ENCODE assay signal across 1 cellular context in the genomic region with DNA sequence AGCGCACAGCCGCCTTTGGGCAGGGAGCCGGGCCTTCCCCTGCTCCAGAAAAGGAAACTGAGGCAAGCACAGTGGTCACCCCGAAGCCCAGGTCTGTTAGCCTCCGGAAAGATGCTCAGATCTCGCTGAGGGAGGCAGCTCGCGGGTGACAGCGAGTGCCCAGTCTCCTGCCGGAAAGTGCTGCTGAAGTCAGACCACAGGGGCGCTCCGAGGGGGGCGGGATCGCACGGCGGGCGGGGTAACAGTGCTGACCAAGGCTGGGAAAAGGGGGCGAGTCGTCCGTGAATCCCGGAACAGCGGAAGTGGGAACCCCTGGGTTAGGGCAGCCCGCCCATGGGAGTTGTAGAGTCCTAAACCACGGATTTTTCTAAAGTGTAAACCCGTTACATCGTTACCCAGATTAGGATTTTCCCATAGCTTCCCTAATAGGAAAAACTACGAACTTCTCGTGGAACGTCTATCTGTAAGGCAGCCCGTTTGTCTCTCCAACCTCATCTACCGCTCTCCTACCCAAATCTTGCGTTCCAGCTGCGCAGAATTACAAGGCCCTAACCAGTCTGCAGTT.
TF ChIP-seq lines count a peak whose summit lies in the region.

No MANE protein-coding gene starts in this region.

TF ChIP-seq in HepG2, 621 proteins besides CTCF, POLR2A, EP300 and RAD21 (continued from another document and continues in another):
- TF ChIP-seq HIVEP1 (CRISPR knock-in tag; IDR thresholded peaks at IDR 0.05) (0 out of 2 replicates have a peak, but pooled peaks have one; percentile 2), MXI1 (IDR thresholded peaks at IDR 0.05; ENCODE audit: borderline replicate concordance, low read depth, low read length) (no peak; the same call in 2 of the 3 replicates), PHB2 (IDR thresholded peaks at IDR 0.05; ENCODE audit: partially characterized antibody) (no peak), AGO2 (optimal IDR thresholded peaks at IDR 0.05; ENCODE audit: low read depth, low read length) (no peak), ZNF160 (CRISPR knock-in tag; IDR thresholded peaks at IDR 0.05) (no peak), ZNF44 (CRISPR knock-in tag; IDR thresholded peaks at IDR 0.05) (no peak), ASH2L (IDR thresholded peaks at IDR 0.05; ENCODE audit: insufficient read length, low read depth, low read length) (peak; percentile 83), RARA (CRISPR knock-in tag; IDR thresholded peaks at IDR 0.05) (no peak), ZNF230 (CRISPR knock-in tag; IDR thresholded peaks at IDR 0.05) (no peak), ZSCAN25 (CRISPR knock-in tag; IDR thresholded peaks at IDR 0.05) (0 out of 2 replicates have a peak, but pooled peaks have one; percentile 23), RBFOX2 (IDR thresholded peaks at IDR 0.05; ENCODE audit: low read depth, low read length) (no peak), MAFF (IDR thresholded peaks at IDR 0.05; ENCODE audit: low read depth, low read length) (no peak), ZNF776 (CRISPR knock-in tag; IDR thresholded peaks at IDR 0.05) (no peak), KLF6 (CRISPR knock-in tag; IDR thresholded peaks at IDR 0.05) (no peak), ZFX (CRISPR knock-in tag; IDR thresholded peaks at IDR 0.05; ENCODE audit: low read depth) (peak; percentile 49), AGO1 (IDR thresholded peaks at IDR 0.05; ENCODE audit: low read depth, low read length, poor library complexity, severe bottlenecking) (peak; percentile 11), ZNF383 (CRISPR knock-in tag; IDR thresholded peaks at IDR 0.05; ENCODE audit: borderline replicate concordance) (no peak), POLR2G (IDR thresholded peaks at IDR 0.05; ENCODE audit: low read depth, low read length) (no peak), TCF12 (IDR thresholded peaks at IDR 0.05) (no peak), TCF12 (CRISPR knock-in tag; IDR thresholded peaks at IDR 0.05) (no peak), CHD4 (IDR thresholded peaks at IDR 0.05; ENCODE audit: borderline replicate concordance, low read length) (no peak), IKZF1 (IDR thresholded peaks at IDR 0.05) (no peak), PTBP1 (IDR thresholded peaks at IDR 0.05; ENCODE audit: low read depth, low read length, poor library complexity, severe bottlenecking) (no peak), HOXA9 (CRISPR knock-in tag; IDR thresholded peaks at IDR 0.05; ENCODE audit: borderline replicate concordance) (no peak), NAIF1 (CRISPR knock-in tag; IDR thresholded peaks at IDR 0.05; ENCODE audit: borderline replicate concordance) (no peak), FOSL1 (CRISPR knock-in tag; IDR thresholded peaks at IDR 0.05; ENCODE audit: borderline replicate concordance) (no peak), MAF1 (CRISPR knock-in tag; IDR thresholded peaks at IDR 0.05; ENCODE audit: borderline replicate concordance) (no peak), RORA (CRISPR knock-in tag; IDR thresholded peaks at IDR 0.05) (no peak), ZNF570 (CRISPR knock-in tag; IDR thresholded peaks at IDR 0.05; ENCODE audit: borderline replicate concordance) (no peak), ZNF10 (CRISPR knock-in tag; IDR thresholded peaks at IDR 0.05; ENCODE audit: borderline replicate concordance, low read depth) (no peak), SMC3 (IDR thresholded peaks at IDR 0.05; ENCODE audit: low read length) (no peak), ZNF614 (CRISPR knock-in tag; IDR thresholded peaks at IDR 0.05; ENCODE audit: borderline replicate concordance) (no peak), ZNF333 (CRISPR knock-in tag; IDR thresholded peaks at IDR 0.05; ENCODE audit: borderline replicate concordance) (no peak), ZNF782 (CRISPR knock-in tag; IDR thresholded peaks at IDR 0.05; ENCODE audit: borderline replicate concordance) (no peak), KDM4B (CRISPR knock-in tag; IDR thresholded peaks at IDR 0.05) (no peak), ZNF567 (CRISPR knock-in tag; IDR thresholded peaks at IDR 0.05; ENCODE audit: borderline replicate concordance) (0 out of 2 replicates have a peak, but pooled peaks have one; percentile 11)
- TF ChIP-seq, protein P1, sequence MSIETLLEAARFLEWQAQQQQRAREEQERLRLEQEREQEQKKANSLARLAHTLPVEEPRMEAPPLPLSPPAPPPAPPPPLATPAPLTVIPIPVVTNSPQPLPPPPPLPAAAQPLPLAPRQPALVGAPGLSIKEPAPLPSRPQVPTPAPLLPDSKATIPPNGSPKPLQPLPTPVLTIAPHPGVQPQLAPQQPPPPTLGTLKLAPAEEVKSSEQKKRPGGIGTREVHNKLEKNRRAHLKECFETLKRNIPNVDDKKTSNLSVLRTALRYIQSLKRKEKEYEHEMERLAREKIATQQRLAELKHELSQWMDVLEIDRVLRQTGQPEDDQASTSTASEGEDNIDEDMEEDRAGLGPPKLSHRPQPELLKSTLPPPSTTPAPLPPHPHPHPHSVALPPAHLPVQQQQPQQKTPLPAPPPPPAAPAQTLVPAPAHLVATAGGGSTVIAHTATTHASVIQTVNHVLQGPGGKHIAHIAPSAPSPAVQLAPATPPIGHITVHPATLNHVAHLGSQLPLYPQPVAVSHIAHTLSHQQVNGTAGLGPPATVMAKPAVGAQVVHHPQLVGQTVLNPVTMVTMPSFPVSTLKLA (IDR thresholded peaks at IDR 0.05): no peak
- TF ChIP-seq, protein P2, sequence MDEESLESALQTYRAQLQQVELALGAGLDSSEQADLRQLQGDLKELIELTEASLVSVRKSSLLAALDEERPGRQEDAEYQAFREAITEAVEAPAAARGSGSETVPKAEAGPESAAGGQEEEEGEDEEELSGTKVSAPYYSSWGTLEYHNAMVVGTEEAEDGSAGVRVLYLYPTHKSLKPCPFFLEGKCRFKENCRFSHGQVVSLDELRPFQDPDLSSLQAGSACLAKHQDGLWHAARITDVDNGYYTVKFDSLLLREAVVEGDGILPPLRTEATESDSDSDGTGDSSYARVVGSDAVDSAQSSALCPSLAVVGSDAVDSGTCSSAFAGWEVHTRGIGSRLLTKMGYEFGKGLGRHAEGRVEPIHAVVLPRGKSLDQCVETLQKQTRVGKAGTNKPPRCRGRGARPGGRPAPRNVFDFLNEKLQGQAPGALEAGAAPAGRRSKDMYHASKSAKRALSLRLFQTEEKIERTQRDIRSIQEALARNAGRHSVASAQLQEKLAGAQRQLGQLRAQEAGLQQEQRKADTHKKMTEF (CRISPR knock-in tag; IDR thresholded peaks at IDR 0.05): no peak
- TF ChIP-seq, protein P3, sequence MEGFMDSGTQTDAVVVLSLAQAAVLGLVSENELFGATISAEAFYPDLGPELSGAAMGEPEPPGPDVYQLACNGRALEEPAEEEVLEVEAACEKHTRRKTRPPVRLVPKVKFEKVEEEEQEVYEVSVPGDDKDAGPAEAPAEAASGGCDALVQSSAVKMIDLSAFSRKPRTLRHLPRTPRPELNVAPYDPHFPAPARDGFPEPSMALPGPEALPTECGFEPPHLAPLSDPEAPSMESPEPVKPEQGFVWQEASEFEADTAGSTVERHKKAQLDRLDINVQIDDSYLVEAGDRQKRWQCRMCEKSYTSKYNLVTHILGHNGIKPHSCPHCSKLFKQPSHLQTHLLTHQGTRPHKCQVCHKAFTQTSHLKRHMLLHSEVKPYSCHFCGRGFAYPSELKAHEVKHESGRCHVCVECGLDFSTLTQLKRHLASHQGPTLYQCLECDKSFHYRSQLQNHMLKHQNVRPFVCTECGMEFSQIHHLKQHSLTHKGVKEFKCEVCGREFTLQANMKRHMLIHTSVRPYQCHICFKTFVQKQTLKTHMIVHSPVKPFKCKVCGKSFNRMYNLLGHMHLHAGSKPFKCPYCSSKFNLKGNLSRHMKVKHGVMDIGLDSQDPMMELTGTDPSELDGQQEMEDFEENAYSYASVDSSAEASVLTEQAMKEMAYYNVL (CRISPR knock-in tag; IDR thresholded peaks at IDR 0.05; ENCODE audit: borderline replicate concordance): no peak
- TF ChIP-seq, protein P4, sequence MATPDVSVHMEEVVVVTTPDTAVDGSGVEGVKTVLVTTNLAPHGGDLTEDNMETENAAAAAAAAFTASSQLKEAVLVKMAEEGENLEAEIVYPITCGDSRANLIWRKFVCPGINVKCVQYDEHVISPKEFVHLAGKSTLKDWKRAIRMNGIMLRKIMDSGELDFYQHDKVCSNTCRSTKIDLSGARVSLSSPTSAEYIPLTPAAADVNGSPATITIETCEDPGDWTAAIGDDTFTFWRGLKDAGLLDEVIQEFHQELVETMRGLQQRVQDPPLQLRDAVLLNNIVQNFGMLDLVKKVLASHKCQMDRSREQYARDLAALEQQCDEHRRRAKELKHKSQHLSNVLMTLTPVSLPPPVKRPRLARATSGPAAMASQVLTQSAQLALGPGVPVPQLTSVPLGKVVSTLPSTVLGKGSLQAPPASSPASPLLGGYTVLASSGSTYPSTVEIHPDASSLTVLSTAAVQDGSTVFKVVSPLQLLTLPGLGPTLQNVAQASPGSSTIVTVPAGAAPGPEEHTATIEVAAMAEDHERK (CRISPR knock-in tag; IDR thresholded peaks at IDR 0.05; ENCODE audit: low read depth): no peak
- TF ChIP-seq, protein P5, sequence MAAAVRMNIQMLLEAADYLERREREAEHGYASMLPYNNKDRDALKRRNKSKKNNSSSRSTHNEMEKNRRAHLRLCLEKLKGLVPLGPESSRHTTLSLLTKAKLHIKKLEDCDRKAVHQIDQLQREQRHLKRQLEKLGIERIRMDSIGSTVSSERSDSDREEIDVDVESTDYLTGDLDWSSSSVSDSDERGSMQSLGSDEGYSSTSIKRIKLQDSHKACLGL (CRISPR knock-in tag; IDR thresholded peaks at IDR 0.05): no peak
- TF ChIP-seq, protein P6, sequence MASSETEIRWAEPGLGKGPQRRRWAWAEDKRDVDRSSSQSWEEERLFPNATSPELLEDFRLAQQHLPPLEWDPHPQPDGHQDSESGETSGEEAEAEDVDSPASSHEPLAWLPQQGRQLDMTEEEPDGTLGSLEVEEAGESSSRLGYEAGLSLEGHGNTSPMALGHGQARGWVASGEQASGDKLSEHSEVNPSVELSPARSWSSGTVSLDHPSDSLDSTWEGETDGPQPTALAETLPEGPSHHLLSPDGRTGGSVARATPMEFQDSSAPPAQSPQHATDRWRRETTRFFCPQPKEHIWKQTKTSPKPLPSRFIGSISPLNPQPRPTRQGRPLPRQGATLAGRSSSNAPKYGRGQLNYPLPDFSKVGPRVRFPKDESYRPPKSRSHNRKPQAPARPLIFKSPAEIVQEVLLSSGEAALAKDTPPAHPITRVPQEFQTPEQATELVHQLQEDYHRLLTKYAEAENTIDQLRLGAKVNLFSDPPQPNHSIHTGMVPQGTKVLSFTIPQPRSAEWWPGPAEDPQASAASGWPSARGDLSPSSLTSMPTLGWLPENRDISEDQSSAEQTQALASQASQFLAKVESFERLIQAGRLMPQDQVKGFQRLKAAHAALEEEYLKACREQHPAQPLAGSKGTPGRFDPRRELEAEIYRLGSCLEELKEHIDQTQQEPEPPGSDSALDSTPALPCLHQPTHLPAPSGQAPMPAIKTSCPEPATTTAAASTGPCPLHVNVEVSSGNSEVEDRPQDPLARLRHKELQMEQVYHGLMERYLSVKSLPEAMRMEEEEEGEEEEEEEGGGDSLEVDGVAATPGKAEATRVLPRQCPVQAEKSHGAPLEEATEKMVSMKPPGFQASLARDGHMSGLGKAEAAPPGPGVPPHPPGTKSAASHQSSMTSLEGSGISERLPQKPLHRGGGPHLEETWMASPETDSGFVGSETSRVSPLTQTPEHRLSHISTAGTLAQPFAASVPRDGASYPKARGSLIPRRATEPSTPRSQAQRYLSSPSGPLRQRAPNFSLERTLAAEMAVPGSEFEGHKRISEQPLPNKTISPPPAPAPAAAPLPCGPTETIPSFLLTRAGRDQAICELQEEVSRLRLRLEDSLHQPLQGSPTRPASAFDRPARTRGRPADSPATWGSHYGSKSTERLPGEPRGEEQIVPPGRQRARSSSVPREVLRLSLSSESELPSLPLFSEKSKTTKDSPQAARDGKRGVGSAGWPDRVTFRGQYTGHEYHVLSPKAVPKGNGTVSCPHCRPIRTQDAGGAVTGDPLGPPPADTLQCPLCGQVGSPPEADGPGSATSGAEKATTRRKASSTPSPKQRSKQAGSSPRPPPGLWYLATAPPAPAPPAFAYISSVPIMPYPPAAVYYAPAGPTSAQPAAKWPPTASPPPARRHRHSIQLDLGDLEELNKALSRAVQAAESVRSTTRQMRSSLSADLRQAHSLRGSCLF (CRISPR knock-in tag; IDR thresholded peaks at IDR 0.05; ENCODE audit: borderline replicate concordance): no peak
- TF ChIP-seq, protein P7, sequence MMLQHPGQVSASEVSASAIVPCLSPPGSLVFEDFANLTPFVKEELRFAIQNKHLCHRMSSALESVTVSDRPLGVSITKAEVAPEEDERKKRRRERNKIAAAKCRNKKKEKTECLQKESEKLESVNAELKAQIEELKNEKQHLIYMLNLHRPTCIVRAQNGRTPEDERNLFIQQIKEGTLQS (CRISPR knock-in tag; IDR thresholded peaks at IDR 0.05): no peak
- TF ChIP-seq, protein P8, sequence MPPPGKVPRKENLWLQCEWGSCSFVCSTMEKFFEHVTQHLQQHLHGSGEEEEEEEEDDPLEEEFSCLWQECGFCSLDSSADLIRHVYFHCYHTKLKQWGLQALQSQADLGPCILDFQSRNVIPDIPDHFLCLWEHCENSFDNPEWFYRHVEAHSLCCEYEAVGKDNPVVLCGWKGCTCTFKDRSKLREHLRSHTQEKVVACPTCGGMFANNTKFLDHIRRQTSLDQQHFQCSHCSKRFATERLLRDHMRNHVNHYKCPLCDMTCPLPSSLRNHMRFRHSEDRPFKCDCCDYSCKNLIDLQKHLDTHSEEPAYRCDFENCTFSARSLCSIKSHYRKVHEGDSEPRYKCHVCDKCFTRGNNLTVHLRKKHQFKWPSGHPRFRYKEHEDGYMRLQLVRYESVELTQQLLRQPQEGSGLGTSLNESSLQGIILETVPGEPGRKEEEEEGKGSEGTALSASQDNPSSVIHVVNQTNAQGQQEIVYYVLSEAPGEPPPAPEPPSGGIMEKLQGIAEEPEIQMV (CRISPR knock-in tag; IDR thresholded peaks at IDR 0.05; ENCODE audit: low read depth): no peak
- TF ChIP-seq, protein P9, sequence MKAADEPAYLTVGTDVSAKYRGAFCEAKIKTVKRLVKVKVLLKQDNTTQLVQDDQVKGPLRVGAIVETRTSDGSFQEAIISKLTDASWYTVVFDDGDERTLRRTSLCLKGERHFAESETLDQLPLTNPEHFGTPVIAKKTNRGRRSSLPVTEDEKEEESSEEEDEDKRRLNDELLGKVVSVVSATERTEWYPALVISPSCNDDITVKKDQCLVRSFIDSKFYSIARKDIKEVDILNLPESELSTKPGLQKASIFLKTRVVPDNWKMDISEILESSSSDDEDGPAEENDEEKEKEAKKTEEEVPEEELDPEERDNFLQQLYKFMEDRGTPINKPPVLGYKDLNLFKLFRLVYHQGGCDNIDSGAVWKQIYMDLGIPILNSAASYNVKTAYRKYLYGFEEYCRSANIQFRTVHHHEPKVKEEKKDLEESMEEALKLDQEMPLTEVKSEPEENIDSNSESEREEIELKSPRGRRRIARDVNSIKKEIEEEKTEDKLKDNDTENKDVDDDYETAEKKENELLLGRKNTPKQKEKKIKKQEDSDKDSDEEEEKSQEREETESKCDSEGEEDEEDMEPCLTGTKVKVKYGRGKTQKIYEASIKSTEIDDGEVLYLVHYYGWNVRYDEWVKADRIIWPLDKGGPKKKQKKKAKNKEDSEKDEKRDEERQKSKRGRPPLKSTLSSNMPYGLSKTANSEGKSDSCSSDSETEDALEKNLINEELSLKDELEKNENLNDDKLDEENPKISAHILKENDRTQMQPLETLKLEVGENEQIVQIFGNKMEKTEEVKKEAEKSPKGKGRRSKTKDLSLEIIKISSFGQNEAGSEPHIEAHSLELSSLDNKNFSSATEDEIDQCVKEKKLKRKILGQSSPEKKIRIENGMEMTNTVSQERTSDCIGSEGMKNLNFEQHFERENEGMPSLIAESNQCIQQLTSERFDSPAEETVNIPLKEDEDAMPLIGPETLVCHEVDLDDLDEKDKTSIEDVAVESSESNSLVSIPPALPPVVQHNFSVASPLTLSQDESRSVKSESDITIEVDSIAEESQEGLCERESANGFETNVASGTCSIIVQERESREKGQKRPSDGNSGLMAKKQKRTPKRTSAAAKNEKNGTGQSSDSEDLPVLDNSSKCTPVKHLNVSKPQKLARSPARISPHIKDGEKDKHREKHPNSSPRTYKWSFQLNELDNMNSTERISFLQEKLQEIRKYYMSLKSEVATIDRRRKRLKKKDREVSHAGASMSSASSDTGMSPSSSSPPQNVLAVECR (CRISPR knock-in tag; IDR thresholded peaks at IDR 0.05; ENCODE audit: borderline replicate concordance): peak; percentile 60; the same call in 1 of the 2 replicates
